In the genomic region with DNA sequence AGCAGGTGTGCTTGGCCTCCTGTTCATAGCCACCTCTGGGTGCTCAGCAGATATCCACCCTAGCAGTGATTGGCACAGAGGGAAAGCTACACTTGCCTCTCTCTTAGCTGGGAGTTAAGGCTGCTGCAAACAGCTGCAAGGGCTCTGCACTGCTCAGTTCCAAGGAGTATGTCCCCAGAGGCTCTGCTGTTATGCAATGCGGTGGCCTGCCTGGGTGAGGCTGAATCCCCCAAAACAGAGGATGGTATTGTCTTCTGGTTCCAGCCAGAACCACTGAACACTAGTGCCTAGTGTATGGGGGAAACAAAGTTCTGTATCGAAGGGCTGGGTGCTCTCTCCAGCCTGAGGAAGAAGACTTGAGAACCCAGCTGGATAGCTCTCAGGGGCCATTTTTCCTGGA, we compare ENCODE assay signal across 24 cellular contexts. TPM values are rescaled to one million over a fixed set of nuclear protein-coding genes. Genes with fewer than 3 reads are reported as not detected.
DNase-seq lines count a peak whose midpoint lies in the region; ATAC-seq and TF ChIP-seq lines count a peak whose summit lies in the region.
"Had no signal": no experiment of that assay in that cellular context is flagged by ENCODE, and none has a peak within 500 bp of the region (broad histone marks: within the 10 kb centered on the region; RNA-seq: fewer than 3 reads in every experiment).

No MANE protein-coding gene starts in this region.

- H3K36me3 Mint-ChIP-seq in H9 (ENCODE audit: insufficient read depth in 1 of 3, low read depth in 3 of 3): peaks cover 5 to 22% (median 14%) of the 10 kb centered on the region in 3 experiments; a peak in 5 of 7 replicates

- H3K9ac ChIP-seq in BLaER1 (peak overlapping the region; percentile 36; the same call in 1 of the 2 replicates), H9 (ENCODE audit: extremely low read depth, insufficient read length, low read length) (no peak overlapping the region)

- H3K36me3 ChIP-seq in BLaER1 (peaks cover 86% of the 10 kb centered on the region), left ventricle myocardium inferior (peaks cover 16% of the 10 kb centered on the region), psoas muscle (ENCODE audit: insufficient read depth in 1 of 2, low read depth in 1 of 2) (peaks cover 0 to 28% of the 10 kb centered on the region in 2 donors)

- peaks cover 0 to 2% of the 10 kb centered on the region in 2 experiments; a peak in 1 of 4 replicates for H3K4me1 Mint-ChIP-seq in H9
- H3K4me1 Mint-ChIP-seq: B cell, endodermal cell had no signal

- no peak overlapping the region for H4K5ac ChIP-seq in H9 (ENCODE audit: insufficient read length, low read depth, low read length)

- H3K18ac ChIP-seq in H9 (ENCODE audit: insufficient read length, low read depth, low read length): no peak overlapping the region

- no peaks in the 10 kb centered on the region for H3K23me2 ChIP-seq in H9 (ENCODE audit: insufficient read length, low read depth, low read length, poor library complexity, severe bottlenecking)

- H3T11ph ChIP-seq in H9 (ENCODE audit: low read length): no peak overlapping the region

- TF ChIP-seq CTCF in left ventricle myocardium inferior (IDR thresholded peaks at IDR 0.05; ENCODE audit: borderline replicate concordance): no peak
- no peak for TF ChIP-seq CTCF in psoas muscle (IDR thresholded peaks at IDR 0.05)
- no peak for TF ChIP-seq CTCF in H9 (conservative IDR thresholded peaks at IDR 0.05)
- no peak for TF ChIP-seq CTCF in RWPE1 (conservative IDR thresholded peaks at IDR 0.05; ENCODE audit: low read depth)

- CTCF ChIA-PET in RWPE1 (lab: Yijun Ruan, JAX): no interaction called here

- no peak for ATAC-seq in psoas muscle
- ATAC-seq: activated CD8-positive, alpha-beta T cell treated with anti-CD3 and anti-CD28 coated beads, Interleukin-2, amount 10 ng/mL, durations not matched to agents 7 days and 5 days; left lobe of liver had no signal

- H3K27ac Mint-ChIP-seq in H9: no peak overlapping the region
- H3K27ac Mint-ChIP-seq: activated CD8-positive, alpha-beta T cell treated with anti-CD3 and anti-CD28 coated beads, Interleukin-2, amount 10 ng/mL, durations not matched to agents 7 days and 5 days; B cell; endodermal cell; nephron progenitor cell; T-helper 1 cell treated with Interleukin-12 subunit alpha and Interleukin-12 subunit beta and Interleukin-4 antibody, amounts not matched to agents 30 μg/mL and 1 μg/mL, for 36 hours had no signal

- DNase-seq in caudate nucleus (lab: John Stamatoyannopoulos, UW): peak in 32 of 61 donors; percentile 11 to 70 (median 34)
- DNase-seq in left ventricle myocardium inferior: peak; percentile 51
- DNase-seq in psoas muscle: no peak
- DNase-seq in H9: no peak
- DNase-seq in central memory CD4-positive, alpha-beta T cell: no peak
- DNase-seq in NCI-H1417 treated with DMSO at 0.1 percent for 48 hours (lab: John Stamatoyannopoulos, UW): no peak
- no peak for DNase-seq in RWPE1 (ENCODE audit: low spot score)
- DNase-seq: activated CD8-positive, alpha-beta T cell treated with anti-CD3 and anti-CD28 coated beads, Interleukin-2, amount 10 ng/mL, durations not matched to agents 7 days and 5 days; COR-L47; DMS79; endodermal cell; MM.1S; NCI-H1436; NCI-H446; nephron progenitor cell; PC-9; small intestine; stimulated activated CD4-positive, alpha-beta T cell treated with anti-CD3 and anti-CD28 coated beads, Interleukin-1b, Interleukin-23, amount 100 ng/mL, for 48 hours had no signal

- POLR2A ChIA-PET in RWPE1 (lab: Yijun Ruan, JAX; ENCODE audit: low non-redundant PET): no interaction called here

- no peaks in the 10 kb centered on the region for H3K9me3 ChIP-seq in BLaER1
- no peaks in the 10 kb centered on the region for H3K9me3 ChIP-seq in left ventricle myocardium inferior (replicated peaks)
- H3K9me3 ChIP-seq in psoas muscle: no peaks in the 10 kb centered on the region
- H3K9me3 ChIP-seq in H9 (ENCODE audit: control insufficient read depth, low read depth, low read length): no peaks in the 10 kb centered on the region

- peaks cover 90% of the 10 kb centered on the region for H3K4me1 ChIP-seq in BLaER1
- peaks cover 68% of the 10 kb centered on the region for H3K4me1 ChIP-seq in left ventricle myocardium inferior
- H3K4me1 ChIP-seq in psoas muscle: peaks cover 59% of the 10 kb centered on the region
- no peaks in the 10 kb centered on the region for H3K4me1 ChIP-seq in H9 (ENCODE audit: insufficient read depth, low read length)

- WGBS in psoas muscle, 3 donors: 37 to 59% (median 51%) methylated on average over 2 of the region's 2 CpGs
- WGBS in H9 (ENCODE audit: extremely low coverage, insufficient read length, low lambda C conversion rate): no CpG with 5 or more reads among the region's 2 CpGs

- no peaks in the 10 kb centered on the region for H3K79me2 ChIP-seq in H9 (ENCODE audit: insufficient read depth, low read length)

- H2BK20ac ChIP-seq in H9 (ENCODE audit: low read depth, low read length, poor library complexity, severe bottlenecking): no peak overlapping the region

- no peak overlapping the region for H3K14ac ChIP-seq in H9 (ENCODE audit: insufficient read depth, low read length)

- H3K56ac ChIP-seq in H9 (ENCODE audit: insufficient read length, low read depth, low read length): no peak overlapping the region

- H4K8ac ChIP-seq in H9 (replicated peaks; ENCODE audit: insufficient read length, low read depth, low read length): no peak overlapping the region

- H3K27ac ChIP-seq in BLaER1 (peak overlapping the region; percentile 47; the same call in 1 of the 2 replicates), caudate nucleus (ENCODE audit: low read depth, low read length) (peak overlapping the region; percentile 93), left ventricle myocardium inferior (replicated peaks) (peak overlapping the region; percentile 88), psoas muscle (peak overlapping the region; percentile 42), H9 (ENCODE audit: insufficient read length, low read depth, low read length) (no peak overlapping the region), RWPE1 (no peak overlapping the region)
- H3K27ac ChIP-seq: PC-9, SK-N-MC had no signal

- no peak overlapping the region for H3K23ac ChIP-seq in H9 (ENCODE audit: insufficient read length, low read depth, low read length)

- no peaks in the 10 kb centered on the region for H3K9me3 Mint-ChIP-seq in H9
- H3K9me3 Mint-ChIP-seq: endodermal cell; nephron progenitor cell; T-helper 1 cell treated with Interleukin-12 subunit alpha and Interleukin-12 subunit beta and Interleukin-4 antibody, amounts not matched to agents 30 μg/mL and 1 μg/mL, for 36 hours had no signal

- no peaks in the 10 kb centered on the region for H3K79me1 ChIP-seq in H9 (ENCODE audit: insufficient read depth, low read depth, low read length, poor library complexity, severe bottlenecking)

- H3K4me2 ChIP-seq in BLaER1 (peak overlapping the region; percentile 55), H9 (ENCODE audit: insufficient read depth, insufficient read length, low read length) (no peak overlapping the region)
- H3K4me2 ChIP-seq: PC-9 had no signal

- H3K4ac ChIP-seq in H9 (ENCODE audit: low read depth, low read length): no peak overlapping the region

- peaks cover 24% of the 10 kb centered on the region; the same call in 1 of the 2 replicates for H4K20me1 ChIP-seq in BLaER1
- no peaks in the 10 kb centered on the region for H4K20me1 ChIP-seq in H9 (ENCODE audit: control insufficient read depth, insufficient read depth, insufficient read length)

- no peaks in the 10 kb centered on the region for H3K27me3 Mint-ChIP-seq in H9 (ENCODE audit: low read depth)
- H3K27me3 Mint-ChIP-seq: B cell had no signal

- no peak overlapping the region for H4K91ac ChIP-seq in H9 (ENCODE audit: insufficient read length, low read depth, low read length)

- H3K4me3 ChIP-seq in BLaER1 (no peak overlapping the region), left ventricle myocardium inferior (no peak overlapping the region), psoas muscle (no peak overlapping the region)
- H3K4me3 ChIP-seq: coronary artery, PC-9, SK-N-MC had no signal

- H2BK15ac ChIP-seq in H9 (ENCODE audit: low read depth, low read length): no peak overlapping the region

- intact Hi-C loops in left ventricle myocardium inferior (cut with micrococcal nuclease) (no loop called here), psoas muscle (cut with DNase I) (no loop called here)

- H3K4me3 Mint-ChIP-seq in H9: no peak overlapping the region
- H3K4me3 Mint-ChIP-seq: activated CD8-positive, alpha-beta T cell treated with anti-CD3 and anti-CD28 coated beads, Interleukin-2, amount 10 ng/mL, durations not matched to agents 7 days and 5 days; B cell; endodermal cell; T-helper 1 cell treated with Interleukin-12 subunit alpha and Interleukin-12 subunit beta and Interleukin-4 antibody, amounts not matched to agents 30 μg/mL and 1 μg/mL, for 36 hours had no signal

- no peak overlapping the region for H2BK5ac ChIP-seq in H9 (ENCODE audit: insufficient read length, low read length)

- H2AK5ac ChIP-seq in H9 (ENCODE audit: insufficient read length, low read length): no peak overlapping the region

- no peaks in the 10 kb centered on the region for H3K27me3 ChIP-seq in BLaER1
- H3K27me3 ChIP-seq in left ventricle myocardium inferior (ENCODE audit: low read depth): no peaks in the 10 kb centered on the region
- H3K27me3 ChIP-seq in psoas muscle (ENCODE audit: insufficient read depth in 3 of 3, low read length in 2 of 3): no peaks in the 10 kb centered on the region
- no peaks in the 10 kb centered on the region for H3K27me3 ChIP-seq in H9 (ENCODE audit: insufficient read depth, low read length)

- H2BK120ac ChIP-seq in H9 (ENCODE audit: low read depth, low read length, poor library complexity, severe bottlenecking): no peak overlapping the region

- no peak overlapping the region for H2BK12ac ChIP-seq in H9 (ENCODE audit: insufficient read length, low read depth, low read length)

- H2AFZ ChIP-seq in H9 (ENCODE audit: low read length): no peak overlapping the region
- H2AFZ ChIP-seq: PC-9 had no signal

RNA-seq across cellular contexts. Expression of a gene that starts 16.8 kb away (rescaled TPM):
- 38.8 TPM for total RNA-seq in left ventricle myocardium inferior
- 10 to 100 TPM; 43.4 to 64.3 (median 49.6) TPM for total RNA-seq in psoas muscle
- polyA plus RNA-seq in psoas muscle: 10 to 100 TPM; 18.7 to 48.5 (median 29.6) TPM
- 61.4 and 67.9 TPM in 2 replicates for total RNA-seq in H9 (2021)

RNA-seq across cellular contexts. Expression of a gene that starts 42.1 kb away (rescaled TPM):
- 34.3 TPM for total RNA-seq in left ventricle myocardium inferior
- total RNA-seq in psoas muscle: 10 to 100 TPM; 26.3 to 33.5 (median 28.3) TPM
- 10 to 100 TPM in 1 of 3 donors, 1 to 10 TPM in 2; 8.2 to 11.0 (median 8.9) TPM for polyA plus RNA-seq in psoas muscle
- 35.2 and 37.0 TPM in 2 replicates for total RNA-seq in H9 (2021)

RNA-seq across cellular contexts. Expression of a gene that starts 43.1 kb away (rescaled TPM):
- total RNA-seq in left ventricle myocardium inferior (6.8 TPM), psoas muscle (1 to 10 TPM; 5.7 to 9.7 (median 8.2) TPM), H9 (2021) (44.5 and 45.5 TPM in 2 replicates)
- 10 to 100 TPM; 10.1 to 14.9 (median 11.3) TPM for polyA plus RNA-seq in psoas muscle

RNA-seq across cellular contexts. Expression of a gene that starts 52.3 kb away (rescaled TPM):
- total RNA-seq in left ventricle myocardium inferior (2.0 TPM), psoas muscle (1 to 10 TPM; 1.4 to 3.3 (median 1.5) TPM), H9 (2021) (85.9 and 90.4 TPM in 2 replicates)
- polyA plus RNA-seq in psoas muscle: 1 to 10 TPM; 1.4 to 1.9 (median 1.4) TPM

Comparison
In these comparisons a context has a peak if more than half of its experiments do, and no peak if none do; other contexts are left out.
1. H3K27ac ChIP-seq: peak in BLaER1 (single experiment), caudate nucleus (single experiment), left ventricle myocardium inferior (single experiment) and psoas muscle (single experiment); none in H9 (single experiment) and RWPE1 (single experiment).
2. DNase-seq: peak in caudate nucleus (32 of 61) and left ventricle myocardium inferior (single experiment); none in psoas muscle (0 of 2), H9 (single experiment), central memory CD4-positive, alpha-beta T cell (single experiment), NCI-H1417 treated with DMSO at 0.1 percent for 48 hours (single experiment) and RWPE1 (single experiment).